1 cellular context compared by ENCODE assay signal in the genomic region with DNA sequence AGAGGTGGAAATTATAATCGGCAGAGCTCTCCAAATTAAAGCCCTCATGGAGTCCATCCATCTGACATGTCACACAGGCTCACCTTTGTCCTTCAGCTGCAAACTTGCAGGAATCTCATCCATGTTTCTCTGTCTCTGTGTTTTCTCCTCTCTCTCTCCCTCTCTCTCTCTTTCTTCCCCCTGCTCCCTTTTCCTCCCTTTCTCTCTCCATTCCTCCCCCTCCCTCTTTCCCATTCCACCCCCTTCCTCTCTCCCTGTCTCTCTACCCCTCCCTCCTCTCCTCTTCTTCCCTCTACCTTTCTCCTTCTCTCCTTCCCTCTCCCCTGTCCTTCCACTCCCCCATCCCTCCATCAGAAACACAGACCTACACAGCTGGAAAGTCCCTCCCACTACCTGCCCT.
TF ChIP-seq lines count a peak whose summit lies in the region.

No MANE protein-coding gene starts in this region.

TF ChIP-seq in GM23338, 12 proteins besides CTCF, POLR2A, EP300 and RAD21:
- no peak for TF ChIP-seq JUNB (IDR thresholded peaks at IDR 0.05; ENCODE audit: unreplicated experiment)
- TF ChIP-seq STAT1 (IDR thresholded peaks at IDR 0.05; ENCODE audit: unreplicated experiment): no peak
- TF ChIP-seq EZH2 (IDR thresholded peaks at IDR 0.05; ENCODE audit: low read depth, unreplicated experiment): no peak
- TF ChIP-seq ZNF462 (CRISPR knock-in tag; IDR thresholded peaks at IDR 0.05): no peak
- no peak for TF ChIP-seq EZH2phosphoT487 (IDR thresholded peaks at IDR 0.05; ENCODE audit: unreplicated experiment)
- TF ChIP-seq ZNF331 (CRISPR knock-in tag; IDR thresholded peaks at IDR 0.05; ENCODE audit: low read depth): no peak
- no peak for TF ChIP-seq ETS1 (IDR thresholded peaks at IDR 0.05)
